ENCODE assay signal across 20 cellular contexts in the genomic region with DNA sequence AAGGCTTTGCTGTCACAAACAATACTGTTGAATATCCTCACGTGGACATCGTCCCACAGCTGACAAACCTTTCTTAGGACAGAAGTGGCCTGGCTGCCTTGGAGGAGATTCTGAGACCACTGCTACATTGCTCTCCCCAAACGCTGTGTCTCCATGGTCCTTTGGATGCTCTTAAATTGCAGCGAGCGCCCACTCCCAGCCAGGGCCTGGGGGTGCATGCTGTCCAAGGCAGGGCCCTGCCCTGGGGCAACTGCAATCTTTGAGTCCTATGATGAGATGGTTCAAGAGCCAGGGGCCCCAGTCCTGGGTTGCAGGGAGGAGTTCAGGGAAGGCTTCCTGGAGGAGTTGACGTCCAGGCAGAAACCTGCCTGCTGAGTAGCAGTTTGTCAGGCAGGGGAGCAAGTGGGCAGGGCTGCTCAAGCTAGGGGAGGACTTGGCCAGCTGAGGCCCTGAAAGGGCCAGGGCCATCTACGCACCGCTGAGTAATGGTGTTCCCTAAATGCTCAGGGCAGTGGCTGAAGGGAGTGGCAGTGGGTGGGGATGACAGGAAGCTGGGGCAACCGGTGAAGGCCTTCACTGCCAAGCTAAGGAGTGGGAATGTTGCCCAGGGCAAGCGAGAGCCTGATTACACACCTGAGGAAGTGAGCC. TPM values are rescaled to one million over a fixed set of nuclear protein-coding genes. Genes with fewer than 3 reads are reported as not detected.
DNase-seq lines count a peak whose midpoint lies in the region; ATAC-seq, FAIRE-seq and TF ChIP-seq lines count a peak whose summit lies in the region.
"Had no signal": no experiment of that assay in that cellular context is flagged by ENCODE, and none has a peak within 500 bp of the region (broad histone marks: within the 10 kb centered on the region; RNA-seq: fewer than 3 reads in every experiment).

No MANE protein-coding gene starts in this region.

- H3K79me2 ChIP-seq in K562 (ENCODE audit: control insufficient read depth, insufficient read depth, low read length) (no peaks in the 10 kb centered on the region), HepG2 (ENCODE audit: insufficient read depth, low read length) (no peaks in the 10 kb centered on the region), MM.1S (ENCODE audit: low read length) (no peaks in the 10 kb centered on the region)
- H3K79me2 ChIP-seq: hepatocyte, parathyroid adenoma had no signal

- H3K9me2 ChIP-seq in MM.1S (replicated peaks; ENCODE audit: insufficient read depth, low read length) = no peaks in the 10 kb centered on the region

- no peak for TF ChIP-seq POLR2A in K562 (conservative IDR thresholded peaks at IDR 0.05)
- no peak for TF ChIP-seq POLR2A in HepG2 (IDR thresholded peaks at IDR 0.05; ENCODE audit: insufficient read depth in 1 of 2, low read depth in 2 of 2, low read length in 2 of 2)

- intact Hi-C loops in K562 (cut with micrococcal nuclease) (no loop called here), HepG2 (cut with micrococcal nuclease; ENCODE audit: unreplicated experiment) (no loop called here), A673 (cut with micrococcal nuclease; ENCODE audit: unreplicated experiment) (no loop called here)

- H3K36me3 ChIP-seq in K562 (ENCODE audit: control insufficient read depth, insufficient read depth, low read length) (no peaks in the 10 kb centered on the region), HepG2 (replicated peaks in 1 of 2; ENCODE audit: control insufficient read depth in 1 of 2, insufficient read depth in 2 of 2, low read length in 2 of 2) (no peaks in the 10 kb centered on the region), mesenchymal stem cell (ENCODE audit: control insufficient read depth in 1 of 2, insufficient read depth in 2 of 2, low read depth in 1 of 2, low read length in 2 of 2) (no peaks in the 10 kb centered on the region), A673 (ENCODE audit: insufficient read depth, low read length, poor library complexity, severe bottlenecking) (no peaks in the 10 kb centered on the region), MM.1S (replicated peaks; ENCODE audit: insufficient read depth, low read length) (no peaks in the 10 kb centered on the region)
- H3K36me3 ChIP-seq: brain microvascular endothelial cell, tibial nerve had no signal

- H4K8ac ChIP-seq in mesenchymal stem cell (ENCODE audit: low read length) = no peak overlapping the region

- no peak overlapping the region for H2BK5ac ChIP-seq in mesenchymal stem cell (ENCODE audit: low read depth, low read length, poor library complexity, severe bottlenecking)

- ATAC-seq in activated CD8-positive, alpha-beta memory T cell treated with anti-CD3 and anti-CD28 coated beads, Interleukin-2, amount 10 ng/mL, durations not matched to agents 7 days and 5 days = no peak
- peak; percentile 20; the same call in 1 of the 3 replicates for ATAC-seq in K562
- no peak for ATAC-seq in HepG2
- ATAC-seq: activated T-cell treated with anti-CD3 and anti-CD28 coated beads, Interleukin-2, amount 50 U/mL, for 4 hours; CD8-positive, alpha-beta T cell had no signal

- H3K4me3 Mint-ChIP-seq in activated CD8-positive, alpha-beta memory T cell treated with anti-CD3 and anti-CD28 coated beads, Interleukin-2, amount 10 ng/mL, durations not matched to agents 7 days and 5 days = no peak overlapping the region
- H3K4me3 Mint-ChIP-seq: activated naive CD8-positive, alpha-beta T cell; activated T-cell treated with anti-CD3 and anti-CD28 coated beads, Interleukin-2, amount 50 U/mL, for 4 hours; CD8-positive, alpha-beta T cell had no signal

- H3K4me2 ChIP-seq in K562 (ENCODE audit: insufficient read depth, low read length) (no peak overlapping the region), HepG2 (ENCODE audit: low read depth, low read length) (no peak overlapping the region), mesenchymal stem cell (ENCODE audit: low read length, poor library complexity, severe bottlenecking) (no peak overlapping the region), MM.1S (ENCODE audit: low read depth, low read length) (no peak overlapping the region)
- H3K4me2 ChIP-seq: hepatocyte had no signal

- CTCF ChIA-PET in activated CD8-positive, alpha-beta memory T cell treated with anti-CD3 and anti-CD28 coated beads, Interleukin-2, amount 10 ng/mL, durations not matched to agents 7 days and 5 days (lab: Charles Lee) = no interaction called here
- CTCF ChIA-PET in K562 (lab: Yijun Ruan, JAX; ENCODE audit: low intra/inter-chr PET ratio) (no interaction called here), HepG2 (lab: Yijun Ruan, JAX; ENCODE audit: low intra/inter-chr PET ratio, low total read pairs) (no interaction called here), A673 (lab: Charles Lee) (no interaction called here)

- H3K4ac ChIP-seq in mesenchymal stem cell (ENCODE audit: low read depth in 1 of 2, low read length in 2 of 2) = no peak overlapping the region

- no peaks in the 10 kb centered on the region for H3K9me3 ChIP-seq in K562 (replicated peaks; ENCODE audit: control insufficient read depth, insufficient read depth, low read depth, low read length)
- H3K9me3 ChIP-seq in HepG2 (ENCODE audit: low read length) = no peaks in the 10 kb centered on the region
- peaks cover 4% of the 10 kb centered on the region for H3K9me3 ChIP-seq in mesenchymal stem cell (ENCODE audit: control insufficient read depth, low read length)
- H3K9me3 ChIP-seq in A673 (ENCODE audit: low read depth, low read length, poor library complexity, severe bottlenecking) = no peaks in the 10 kb centered on the region
- no peaks in the 10 kb centered on the region for H3K9me3 ChIP-seq in MM.1S (replicated peaks; ENCODE audit: insufficient read depth, low read length)

- H2BK15ac ChIP-seq in mesenchymal stem cell (ENCODE audit: low read depth, poor library complexity, severe bottlenecking) = no peak overlapping the region

- H3K27ac Mint-ChIP-seq in activated CD8-positive, alpha-beta memory T cell treated with anti-CD3 and anti-CD28 coated beads, Interleukin-2, amount 10 ng/mL, durations not matched to agents 7 days and 5 days = no peak overlapping the region
- H3K27ac Mint-ChIP-seq: activated naive CD8-positive, alpha-beta T cell; CD8-positive, alpha-beta T cell had no signal

- BruUV-seq in K562 (replicated peaks; lab: Mats Ljungman, UMichigan) = no TSS peak
- BruUV-seq in HepG2 (replicated peaks; lab: Mats Ljungman, UMichigan) = no TSS peak
- no TSS peak for BruUV-seq in A673 (replicated peaks; lab: Mats Ljungman, UMichigan)

- H3K4me3 ChIP-seq in K562 (no peak overlapping the region), HepG2 (replicated peaks in 1 of 3; ENCODE audit: insufficient read depth in 1 of 3, low read depth in 2 of 3, low read length in 3 of 3) (no peak overlapping the region), mesenchymal stem cell (ENCODE audit: insufficient read depth in 1 of 2, low read depth in 1 of 2, low read length in 2 of 2) (no peak overlapping the region), A673 (ENCODE audit: low read depth, low read length, poor library complexity, severe bottlenecking) (no peak overlapping the region), MM.1S (ENCODE audit: low read length) (no peak overlapping the region)
- H3K4me3 ChIP-seq: hepatocyte, skin epidermis, tibial nerve had no signal

- H3K14ac ChIP-seq in mesenchymal stem cell (ENCODE audit: low read length in 2 of 2) = peak overlapping the region in 1 of 2 experiments; percentile 44

- POLR2A ChIA-PET in K562 (lab: Yijun Ruan, JAX) (interaction anchor here (0.7 kb wide), 1 partner anchor 10 kb away, joined by 3 read pairs; no protein-coding TSS in a partner anchor), HepG2 (lab: Yijun Ruan, JAX) (interaction anchor here (0.6 to 1.2 kb wide), 2 partner anchors 10 to 12 kb away, joined by 3 to 4 read pairs; a partner anchor contains a TSS), A673 (lab: Charles Lee; ENCODE audit: low non-redundant PET) (no interaction called here)

- H4K91ac ChIP-seq in mesenchymal stem cell (ENCODE audit: low read length) = no peak overlapping the region

- no peak overlapping the region for H2AK5ac ChIP-seq in mesenchymal stem cell (ENCODE audit: low read length, severe bottlenecking)

- no peaks in the 10 kb centered on the region for H4K20me1 ChIP-seq in K562 (replicated peaks; ENCODE audit: control insufficient read depth, insufficient read depth, low read length)
- no peaks in the 10 kb centered on the region for H4K20me1 ChIP-seq in HepG2 (ENCODE audit: insufficient read depth, low read length)
- no peaks in the 10 kb centered on the region for H4K20me1 ChIP-seq in MM.1S (ENCODE audit: insufficient read depth, low read length)

- H3K36me3 Mint-ChIP-seq in activated CD8-positive, alpha-beta memory T cell treated with anti-CD3 and anti-CD28 coated beads, Interleukin-2, amount 10 ng/mL, durations not matched to agents 7 days and 5 days = no peaks in the 10 kb centered on the region
- H3K36me3 Mint-ChIP-seq: CD8-positive, alpha-beta T cell had no signal

- TF ChIP-seq RAD21 in K562 (CRISPR knock-in tag; conservative IDR thresholded peaks at IDR 0.05 in 1 of 2, IDR thresholded peaks at IDR 0.05 in 1 of 2) = no peak
- no peak for TF ChIP-seq RAD21 in HepG2 (CRISPR knock-in tag; IDR thresholded peaks at IDR 0.05)

- H3K27ac ChIP-seq in K562 (ENCODE audit: extremely low read depth, low read depth, low read length) = no peak overlapping the region
- H3K27ac ChIP-seq in HepG2 (ENCODE audit: extremely low read length, insufficient read depth, low read length) = no peak overlapping the region
- no peak overlapping the region for H3K27ac ChIP-seq in mesenchymal stem cell (ENCODE audit: low read length, poor library complexity, severe bottlenecking)
- no peak overlapping the region for H3K27ac ChIP-seq in A673 (ENCODE audit: low read depth, low read length, poor library complexity, severe bottlenecking)
- H3K27ac ChIP-seq in MM.1S (ENCODE audit: low read length) = no peak overlapping the region
- H3K27ac ChIP-seq: brain microvascular endothelial cell, hepatocyte, parathyroid adenoma, tibial nerve had no signal

- H3K27me3 Mint-ChIP-seq in activated CD8-positive, alpha-beta memory T cell treated with anti-CD3 and anti-CD28 coated beads, Interleukin-2, amount 10 ng/mL, durations not matched to agents 7 days and 5 days = peaks cover 38% of the 10 kb centered on the region

- H2BK12ac ChIP-seq in mesenchymal stem cell (ENCODE audit: low read length in 2 of 2) = no peak overlapping the region

- H3K9me3 Mint-ChIP-seq in activated CD8-positive, alpha-beta memory T cell treated with anti-CD3 and anti-CD28 coated beads, Interleukin-2, amount 10 ng/mL, durations not matched to agents 7 days and 5 days (ENCODE audit: low read depth) = no peaks in the 10 kb centered on the region
- H3K9me3 Mint-ChIP-seq: activated T-cell treated with anti-CD3 and anti-CD28 coated beads, Interleukin-2, amount 50 U/mL, for 4 hours; CD8-positive, alpha-beta T cell had no signal

- TF ChIP-seq CTCF in K562 (IDR thresholded peaks at IDR 0.05 in 2 of 3, conservative IDR thresholded peaks at IDR 0.05 in 1 of 3; ENCODE audit: insufficient read depth in 2 of 3, low read depth in 1 of 3, low read length in 3 of 3) (no peak), HepG2 (CRISPR knock-in tag; IDR thresholded peaks at IDR 0.05) (no peak), A673 (conservative IDR thresholded peaks at IDR 0.05; ENCODE audit: low read depth, low read length) (no peak), MM.1S (IDR thresholded peaks at IDR 0.05; ENCODE audit: low read length) (no peak)

- TF ChIP-seq EP300 in K562 (IDR thresholded peaks at IDR 0.05; ENCODE audit: low read length) = no peak
- no peak for TF ChIP-seq EP300 in HepG2 (IDR thresholded peaks at IDR 0.05; ENCODE audit: low read depth in 2 of 2, low read length in 2 of 2)
- no peak for TF ChIP-seq EP300 in HepG2 (CRISPR knock-in tag; IDR thresholded peaks at IDR 0.05; ENCODE audit: borderline replicate concordance)

- no peaks in the 10 kb centered on the region for H3F3A ChIP-seq in MM.1S (ENCODE audit: insufficient read depth, low read length)

- H2BK120ac ChIP-seq in mesenchymal stem cell (ENCODE audit: low read depth, low read length) = no peak overlapping the region

- no peaks in the 10 kb centered on the region for H3K9me1 ChIP-seq in K562 (ENCODE audit: control insufficient read depth, insufficient read depth, low read length)

- H3K4me1 ChIP-seq in K562 (replicated peaks in 1 of 2; ENCODE audit: control insufficient read depth in 2 of 2, insufficient read depth in 2 of 2, low read length in 2 of 2) (no peaks in the 10 kb centered on the region; a peak in 1 of 5 replicates), HepG2 (ENCODE audit: insufficient read depth, low read length) (peaks cover 19% of the 10 kb centered on the region), mesenchymal stem cell (ENCODE audit: control insufficient read depth, insufficient read depth, low read depth, low read length) (peaks cover 9% of the 10 kb centered on the region), A673 (ENCODE audit: insufficient read depth, low read length, poor library complexity, severe bottlenecking) (no peaks in the 10 kb centered on the region), MM.1S (ENCODE audit: low read length) (peaks cover 6% of the 10 kb centered on the region; the same call in 1 of the 2 replicates)
- H3K4me1 ChIP-seq: parathyroid adenoma had no signal

- no peaks in the 10 kb centered on the region for H3K79me1 ChIP-seq in mesenchymal stem cell (replicated peaks; ENCODE audit: low read length, poor library complexity, severe bottlenecking)

- in situ Hi-C loops in K562 (cut with MboI) = no loop called here
- in situ Hi-C loops in HepG2 (cut with HindIII; ENCODE audit: extremely low pct_ligation_motif_present, low pct_unique_long_range_greater_than_20kb) = no loop called here

- FAIRE-seq in K562 (lab: Jason Lieb, UNC) (no peak), HepG2 (lab: Jason Lieb, UNC) (no peak)

- no peak overlapping the region for H3K23ac ChIP-seq in mesenchymal stem cell (ENCODE audit: low read length in 2 of 2)

- H3K18ac ChIP-seq in mesenchymal stem cell (ENCODE audit: low read depth in 1 of 2, low read length in 2 of 2) = no peak overlapping the region

- DNase-seq in activated CD8-positive, alpha-beta memory T cell treated with anti-CD3 and anti-CD28 coated beads, Interleukin-2, amount 10 ng/mL, durations not matched to agents 7 days and 5 days = peak; percentile 38
- no peak for DNase-seq in activated CD8-positive, alpha-beta memory T cell treated with anti-CD3 and anti-CD28 coated beads, Interleukin-2, amount 50 U/mL, for 4 hours
- DNase-seq in K562 (ENCODE audit: extremely low read depth in 1 of 4, low spot score in 3 of 4) (no peak), HepG2 (ENCODE audit: low spot score) (no peak), ureter (ENCODE audit: low spot score) (peak; percentile 80), mesenchymal stem cell (no peak), A673 (ENCODE audit: low spot score) (no peak), MM.1S (no peak)
- DNase-seq: ACHN; activated T-cell treated with anti-CD3 and anti-CD28 coated beads, Interleukin-2, amount 50 U/mL, for 4 hours; brain microvascular endothelial cell; Karpas-422; NCI-H146; NCI-H2227 treated with DMSO at 0.1 percent for 48 hours had no signal

- WGBS in K562 (ENCODE audit: insufficient coverage, low coverage, missing lambda C conversion rate) = 12% methylated on average over 8 of the region's 10 CpGs
- WGBS in HepG2 (ENCODE audit: low lambda C conversion rate) = 63% methylated on average over 10 of the region's 10 CpGs
- 89% methylated on average over 10 of the region's 10 CpGs for WGBS in mesenchymal stem cell

- peaks cover 8 to 22% of the 10 kb centered on the region in 2 experiments; a peak in 4 of 5 replicates for H3K27me3 ChIP-seq in K562 (ENCODE audit: control insufficient read depth in 2 of 2, insufficient read depth in 2 of 2, low read length in 2 of 2)
- peaks cover 0 to 5% of the 10 kb centered on the region in 2 experiments; a peak in 3 of 5 replicates for H3K27me3 ChIP-seq in HepG2 (ENCODE audit: control insufficient read depth in 1 of 2, insufficient read depth in 2 of 2, low read length in 2 of 2)
- peaks cover 0 to 6% of the 10 kb centered on the region in 2 experiments for H3K27me3 ChIP-seq in mesenchymal stem cell (ENCODE audit: control insufficient read depth in 1 of 2, insufficient read depth in 1 of 2, low read length in 2 of 2)
- no peaks in the 10 kb centered on the region for H3K27me3 ChIP-seq in A673 (replicated peaks; ENCODE audit: insufficient read depth, low read depth, low read length, poor library complexity)
- H3K27me3 ChIP-seq in MM.1S (replicated peaks; ENCODE audit: insufficient read depth, low read length) = no peaks in the 10 kb centered on the region
- H3K27me3 ChIP-seq: brain microvascular endothelial cell, hepatocyte, tibial nerve had no signal

- H2AFZ ChIP-seq in K562 (ENCODE audit: low read depth, low read length) (no peak overlapping the region), HepG2 (ENCODE audit: low read length) (no peak overlapping the region), mesenchymal stem cell (ENCODE audit: low read depth, low read length) (no peak overlapping the region), MM.1S (ENCODE audit: low read length) (no peak overlapping the region)
- H2AFZ ChIP-seq: hepatocyte, parathyroid adenoma had no signal

- H3K4me1 Mint-ChIP-seq in activated CD8-positive, alpha-beta memory T cell treated with anti-CD3 and anti-CD28 coated beads, Interleukin-2, amount 10 ng/mL, durations not matched to agents 7 days and 5 days = no peaks in the 10 kb centered on the region

- H3K9ac ChIP-seq in K562 (ENCODE audit: insufficient read depth in 1 of 2, low read depth in 2 of 2, low read length in 2 of 2) = 0 out of 4 replicates have a peak overlapping the region, but pooled peaks of 1 of the 2 experiments have one; percentile 23
- no peak overlapping the region for H3K9ac ChIP-seq in HepG2 (ENCODE audit: insufficient read depth, low read depth, low read length)
- no peak overlapping the region for H3K9ac ChIP-seq in mesenchymal stem cell (ENCODE audit: low read length)
- H3K9ac ChIP-seq in MM.1S (ENCODE audit: low read length) = no peak overlapping the region
- H3K9ac ChIP-seq: parathyroid adenoma had no signal

RNA-seq across cellular contexts. Expression of a gene that starts 10.8 kb away (rescaled TPM):
- under 1 TPM in 1 of 2 experiments, not detected in 1; 0.42 TPM for total RNA-seq in activated CD8-positive, alpha-beta memory T cell treated with anti-CD3 and anti-CD28 coated beads, Interleukin-2, amount 10 ng/mL, durations not matched to agents 7 days and 5 days
- 0.28 and 0.90 TPM in 2 replicates for total RNA-seq in K562 (2011; cell fraction: chromatin; rRNA removed; ENCODE audit: low replicate concordance)
- 0.39 and 1.3 TPM in 2 replicates for total RNA-seq in K562 (2011; cell fraction: nucleolus; rRNA removed)
- total RNA-seq in K562 (2011; cell fraction: nucleoplasm; rRNA removed) = 0.37 and 0.46 TPM in 2 replicates
- total RNA-seq in K562 (2014; rRNA removed) (1.5 and 1.7 TPM in 2 replicates), K562 (2014; rRNA removed; fragmentation: Illumina TruSeq; extraction: Trizol) (0.35 and 0.40 TPM in 2 replicates), K562 (2015; rRNA removed; fragmentation: Illumina TruSeq; extraction: Trizol) (1.4 and 1.6 TPM in 2 replicates), K562 (2021) (2.7 TPM in 2 replicates), HepG2 (2016; rRNA removed; fragmentation: Illumina TruSeq; extraction: Trizol) (47.5 and 119 TPM in 2 replicates), ureter (480 TPM), A673 (2021) (1.4 and 2.9 TPM in 2 replicates)
- polyA plus RNA-seq in K562 (2011; rRNA removed) (0.39 and 2.7 TPM in 2 replicates), K562 (2014; fragmentation: Illumina TruSeq; extraction: Trizol) (0.49 and 1.2 TPM in 2 replicates), K562 (2014; fragmentation: Nextera tagmentation; extraction: Ambion mirVana) (under 1 TPM; 0.06 to 0.14 TPM), K562 (2014; rRNA removed) (1.1 and 1.8 TPM in 2 replicates), HepG2 (2011; rRNA removed) (108 and 113 TPM in 2 replicates)
- polyA plus RNA-seq in K562 (2011; cell fraction: cytosol; rRNA removed) = 2.3 and 2.9 TPM in 2 replicates
- 0.34 and 2.7 TPM in 2 replicates for polyA plus RNA-seq in K562 (2011; cell fraction: nucleus; rRNA removed)
- polyA plus RNA-seq in K562 (2012) = 0.86 and 0.90 TPM in 2 replicates
- 0.39 and 1.3 TPM in 2 replicates for polyA minus RNA-seq in K562 (2011; rRNA and poly(A)+ RNA removed)
- 0.57 and 3.1 TPM in 2 replicates for polyA minus RNA-seq in K562 (2011; cell fraction: cytosol; rRNA and poly(A)+ RNA removed)
- polyA minus RNA-seq in K562 (2011; cell fraction: nucleus; rRNA and poly(A)+ RNA removed) = 0.13 and 0.56 TPM in 2 replicates
- 9.3 and 11.1 TPM in 2 replicates for total RNA-seq in HepG2 (2016; cell fraction: cytosol; rRNA removed; fragmentation: Illumina TruSeq; extraction: Trizol; ENCODE audit: low read depth)
- 45.4 and 119 TPM in 2 replicates for total RNA-seq in HepG2 (2016; cell fraction: insoluble cytoplasmic fraction; rRNA removed; fragmentation: Illumina TruSeq; extraction: Trizol)
- total RNA-seq in HepG2 (2016; cell fraction: membrane; rRNA removed; fragmentation: Illumina TruSeq; extraction: Trizol) = 27.4 and 30.5 TPM in 2 replicates
- 90.3 and 111 TPM in 2 replicates for total RNA-seq in HepG2 (2016; cell fraction: nucleus; rRNA removed; fragmentation: Illumina TruSeq; extraction: Trizol)
- 78.7 and 130 TPM in 2 replicates for polyA plus RNA-seq in HepG2 (2011; cell fraction: cytosol; rRNA removed)
- 66.7 and 76.2 TPM in 2 replicates for polyA plus RNA-seq in HepG2 (2011; cell fraction: nucleus; rRNA removed)
- 44.8 and 48.6 TPM in 2 replicates for polyA plus RNA-seq in HepG2 (2012)
- 8.7 TPM in 2 replicates for polyA plus RNA-seq in HepG2 (2016; cell fraction: cytosol; fragmentation: Illumina TruSeq; extraction: Trizol; ENCODE audit: low read depth)
- 49.7 and 54.3 TPM in 2 replicates for polyA plus RNA-seq in HepG2 (2016; cell fraction: insoluble cytoplasmic fraction; fragmentation: Illumina TruSeq; extraction: Trizol; ENCODE audit: low read depth)
- 17.8 and 18.0 TPM in 2 replicates for polyA plus RNA-seq in HepG2 (2016; cell fraction: membrane; fragmentation: Illumina TruSeq; extraction: Trizol; ENCODE audit: low read depth)
- polyA plus RNA-seq in HepG2 (2016; cell fraction: nucleus; fragmentation: Illumina TruSeq; extraction: Trizol; ENCODE audit: insufficient read depth, low read depth) = 156 and 173 TPM in 2 replicates
- polyA minus RNA-seq in HepG2 (2011; rRNA and poly(A)+ RNA removed; ENCODE audit: low replicate concordance) = 13.0 and 159 TPM in 2 replicates
- 69.2 and 73.2 TPM in 2 replicates for polyA minus RNA-seq in HepG2 (2011; cell fraction: cytosol; rRNA and poly(A)+ RNA removed)
- 14.8 and 16.3 TPM in 2 replicates for polyA minus RNA-seq in HepG2 (2011; cell fraction: nucleus; rRNA and poly(A)+ RNA removed)
- 8.4 TPM for polyA plus RNA-seq in mesenchymal stem cell (2013, experiment 1 of 2)
- polyA plus RNA-seq in mesenchymal stem cell (2013, experiment 2 of 2) = 6.9 TPM
- total RNA-seq: CD8-positive, alpha-beta T cell had no signal

Comparison
In these comparisons a context has a peak if more than half of its experiments do, and no peak if none do; other contexts are left out.
1. DNase-seq: peak in activated CD8-positive, alpha-beta memory T cell treated with anti-CD3 and anti-CD28 coated beads, Interleukin-2, amount 10 ng/mL, durations not matched to agents 7 days and 5 days (single experiment) and ureter (single experiment); none in activated CD8-positive, alpha-beta memory T cell treated with anti-CD3 and anti-CD28 coated beads, Interleukin-2, amount 50 U/mL, for 4 hours (single experiment), K562 (0 of 4), HepG2 (single experiment), mesenchymal stem cell (single experiment), A673 (single experiment) and MM.1S (single experiment).